ENCODE assay signal across 15 cellular contexts in the genomic region with DNA sequence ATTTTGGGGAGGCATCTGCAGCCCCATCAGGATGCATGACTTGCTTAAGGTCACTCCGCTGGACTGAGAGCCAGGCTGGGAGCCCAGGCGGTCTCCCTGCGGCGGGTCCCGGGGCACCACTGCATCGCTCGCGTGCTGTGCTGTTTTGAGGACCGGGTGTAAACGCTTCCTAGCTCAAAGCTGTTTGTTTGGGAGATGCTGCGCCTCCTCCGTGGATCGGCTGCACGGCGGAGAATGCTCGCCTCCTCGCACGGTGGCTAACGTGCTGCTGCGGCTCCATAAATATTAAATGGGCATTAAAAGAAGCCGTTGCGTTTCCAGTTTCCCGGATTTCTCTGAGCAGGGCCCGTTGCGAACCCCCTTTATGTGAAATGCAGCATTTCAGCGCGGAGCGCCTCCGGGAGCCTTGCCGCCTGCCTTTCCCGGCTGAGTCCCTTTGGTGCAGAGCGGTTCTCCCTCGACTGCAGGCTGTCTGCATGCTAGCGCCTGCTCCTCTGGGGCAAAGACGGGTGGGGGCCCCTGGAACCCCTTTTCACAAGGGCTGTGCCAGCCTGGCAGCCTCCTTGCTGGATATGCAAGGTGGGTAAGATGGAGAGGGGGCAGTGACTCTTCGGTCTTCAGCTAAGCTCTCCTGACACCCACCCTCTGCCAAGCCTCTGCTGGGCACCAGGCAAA. TPM values are rescaled to one million over a fixed set of nuclear protein-coding genes. Genes with fewer than 3 reads are reported as not detected.
DNase-seq lines count a peak whose midpoint lies in the region; ATAC-seq, FAIRE-seq and TF ChIP-seq lines count a peak whose summit lies in the region.
"Had no signal": no experiment of that assay in that cellular context is flagged by ENCODE, and none has a peak within 500 bp of the region (broad histone marks: within the 10 kb centered on the region; RNA-seq: fewer than 3 reads in every experiment).

No MANE protein-coding gene starts in this region.

- no peaks in the 10 kb centered on the region for H3K36me3 ChIP-seq in right atrium auricular region
- no peaks in the 10 kb centered on the region for H3K36me3 ChIP-seq in H1 (ENCODE audit: control insufficient read depth in 2 of 4, insufficient read depth in 4 of 4, low read length in 3 of 4)
- H3K36me3 ChIP-seq in lower lobe of right lung: no peaks in the 10 kb centered on the region
- H3K36me3 ChIP-seq in endodermal cell (ENCODE audit: control insufficient read depth, insufficient read depth, low read length): no peaks in the 10 kb centered on the region
- H3K36me3 ChIP-seq in HAP-1 (replicated peaks): no peaks in the 10 kb centered on the region

- H3K9me3 ChIP-seq in right atrium auricular region (no peaks in the 10 kb centered on the region), H1 (ENCODE audit: insufficient read depth in 2 of 2, low read depth in 1 of 2, low read length in 1 of 2) (no peaks in the 10 kb centered on the region), lower lobe of right lung (no peaks in the 10 kb centered on the region), endodermal cell (ENCODE audit: control insufficient read depth, low read length) (no peaks in the 10 kb centered on the region), HAP-1 (no peaks in the 10 kb centered on the region)

- H3K27ac ChIP-seq in right atrium auricular region (no peak overlapping the region), H1 (ENCODE audit: low read depth, low read length) (no peak overlapping the region), lower lobe of right lung (no peak overlapping the region), endodermal cell (ENCODE audit: low read depth, low read length) (no peak overlapping the region)

- H3K9me3 Mint-ChIP-seq in endodermal cell: no peaks in the 10 kb centered on the region
- H3K9me3 Mint-ChIP-seq: CD4-positive, alpha-beta T cell had no signal

- H2BK15ac ChIP-seq in H1 (ENCODE audit: low read length): no peak overlapping the region

- no peak for TF ChIP-seq CTCF in right atrium auricular region (IDR thresholded peaks at IDR 0.05)
- no peak for TF ChIP-seq CTCF in H1 (IDR thresholded peaks at IDR 0.05; ENCODE audit: control extremely low read depth in 1 of 3, insufficient read depth in 1 of 3, low read depth in 1 of 3, low read length in 3 of 3)
- no peak for TF ChIP-seq CTCF in lower lobe of right lung (IDR thresholded peaks at IDR 0.05)
- TF ChIP-seq CTCF in endodermal cell (conservative IDR thresholded peaks at IDR 0.05): no peak

- H3K4me3 ChIP-seq in right atrium auricular region (no peak overlapping the region), H1 (ENCODE audit: extremely low read depth in 1 of 4, insufficient read depth in 2 of 4, low read depth in 3 of 4, low read length in 4 of 4) (no peak overlapping the region), lower lobe of right lung (no peak overlapping the region), endodermal cell (ENCODE audit: low read length) (no peak overlapping the region), HAP-1 (no peak overlapping the region)

- H3K9ac ChIP-seq in H1 (replicated peaks in 1 of 4; ENCODE audit: extremely low read depth in 1 of 4, low read depth in 3 of 4, low read length in 3 of 4) (no peak overlapping the region), endodermal cell (ENCODE audit: extremely low read depth, low read length, poor library complexity, severe bottlenecking) (no peak overlapping the region)

- H2BK20ac ChIP-seq in H1 (ENCODE audit: low read length): no peak overlapping the region

- POLR2A ChIA-PET in H1 (lab: Charles Lee; ENCODE audit: partially characterized antibody): interaction anchor here (1.0 to 1.3 kb wide), 2 partner anchors 8 to 18 kb away, joined by 3 to 4 read pairs; no protein-coding TSS in a partner anchor

- H3K4me3 Mint-ChIP-seq in endodermal cell: no peak overlapping the region
- H3K4me3 Mint-ChIP-seq: B cell; CD4-positive, alpha-beta T cell had no signal

- H3K27me3 ChIP-seq in right atrium auricular region: no peaks in the 10 kb centered on the region
- no peaks in the 10 kb centered on the region for H3K27me3 ChIP-seq in H1 (replicated peaks in 1 of 4; ENCODE audit: control insufficient read depth in 3 of 4, extremely low read depth in 1 of 4, insufficient read depth in 3 of 4, low read length in 3 of 4)
- peaks cover 38% of the 10 kb centered on the region for H3K27me3 ChIP-seq in lower lobe of right lung (ENCODE audit: low read depth)
- peaks cover 5% of the 10 kb centered on the region for H3K27me3 ChIP-seq in endodermal cell (ENCODE audit: control insufficient read depth, insufficient read depth, low read length, poor library complexity, severe bottlenecking)
- H3K27me3 ChIP-seq in HAP-1 (ENCODE audit: low read depth): peaks cover 52% of the 10 kb centered on the region

- no peak overlapping the region for H3K18ac ChIP-seq in H1 (ENCODE audit: extremely low read depth, low read length)

- CTCF ChIA-PET in H1 (lab: Charles Lee; ENCODE audit: partially characterized antibody): interaction anchor here (0.6 to 2.0 kb wide), 6 partner anchors 10 to 113 kb away, joined by 3 to 8 read pairs (median 4); no protein-coding TSS in a partner anchor

- no peaks in the 10 kb centered on the region for H3K23me2 ChIP-seq in H1 (ENCODE audit: low read depth, low read length)

- no peak overlapping the region for H2BK120ac ChIP-seq in H1 (replicated peaks; ENCODE audit: low read depth, low read length)

- H4K91ac ChIP-seq in H1 (replicated peaks; ENCODE audit: insufficient read length, low read length): no peak overlapping the region

- no peak overlapping the region for H3K4ac ChIP-seq in H1 (replicated peaks; ENCODE audit: insufficient read length, low read depth, low read length)

- H3K36me3 Mint-ChIP-seq in endodermal cell (ENCODE audit: low read depth): no peaks in the 10 kb centered on the region

- no peak overlapping the region for H2BK5ac ChIP-seq in H1 (ENCODE audit: low read depth, low read length)

- H3K14ac ChIP-seq in H1 (ENCODE audit: insufficient read length): no peak overlapping the region

- peaks cover 7% of the 10 kb centered on the region for H3K4me1 Mint-ChIP-seq in endodermal cell
- H3K4me1 Mint-ChIP-seq: B cell had no signal

- no peak overlapping the region for H3K27ac Mint-ChIP-seq in endodermal cell
- H3K27ac Mint-ChIP-seq: B cell; CD4-positive, alpha-beta T cell had no signal

- no peak overlapping the region for H3K56ac ChIP-seq in H1 (replicated peaks; ENCODE audit: insufficient read length, low read depth, low read length)

- H2AFZ ChIP-seq in H1 (ENCODE audit: low read length): no peak overlapping the region

- TF ChIP-seq POLR2A in H1 (IDR thresholded peaks at IDR 0.05; ENCODE audit: control extremely low read depth in 1 of 2, low read depth in 2 of 2, low read length in 2 of 2): no peak

- in situ Hi-C loops in HAP-1 (cut with MboI; ENCODE audit: low sequenced_read_pairs): no loop called here

- no peaks in the 10 kb centered on the region for H3K79me2 ChIP-seq in H1 (ENCODE audit: control insufficient read depth in 1 of 2, insufficient read depth in 2 of 2, low read length in 2 of 2)

- H2BK12ac ChIP-seq in H1 (ENCODE audit: low read depth, low read length): no peak overlapping the region

- no peak overlapping the region for H4K5ac ChIP-seq in H1 (ENCODE audit: insufficient read length, low read depth, low read length)

- peak; percentile 12 for DNase-seq in left ventricle myocardium superior
- no peak for DNase-seq in right atrium auricular region (ENCODE audit: low spot score)
- no peak for DNase-seq in H1 (ENCODE audit: low read depth in 1 of 2, low spot score in 2 of 2)
- peak; percentile 40 for DNase-seq in lower lobe of right lung
- DNase-seq in endodermal cell: no peak
- DNase-seq in activated CD8-positive, alpha-beta memory T cell treated with anti-CD3 and anti-CD28 coated beads for 24 hours: no peak
- DNase-seq in HAP-1 (ENCODE audit: low spot score in 2 of 2): no peak
- DNase-seq: C1 segment of cervical spinal cord; Calu3; CD4-positive, alpha-beta T cell; DMS 273 treated with DMSO at 0.1 percent for 48 hours had no signal

- H2AK5ac ChIP-seq in H1 (ENCODE audit: low read depth, low read length): no peak overlapping the region

- no peak for ATAC-seq in left ventricle myocardium superior
- no peak for ATAC-seq in lower lobe of right lung

- peak overlapping the region; percentile 0; the same call in 1 of the 2 replicates for H4K8ac ChIP-seq in H1 (ENCODE audit: extremely low read depth, insufficient read depth, low read length)

- intact Hi-C loops in left ventricle myocardium superior (cut with micrococcal nuclease): no loop called here
- intact Hi-C loops in lower lobe of right lung (cut with DNase I): no loop called here

- H3K27me3 Mint-ChIP-seq in endodermal cell (ENCODE audit: insufficient read depth): peaks cover 4% of the 10 kb centered on the region

- H4K20me1 ChIP-seq in H1 (replicated peaks in 1 of 2; ENCODE audit: control insufficient read depth in 1 of 2, insufficient read depth in 2 of 2, low read length in 2 of 2): peaks cover 0 to 2% of the 10 kb centered on the region in 2 experiments

- no peak for TF ChIP-seq RAD21 in H1 (IDR thresholded peaks at IDR 0.05 in 1 of 2, conservative IDR thresholded peaks at IDR 0.05 in 1 of 2; ENCODE audit: low read depth in 2 of 2, low read length in 2 of 2)

- no peaks in the 10 kb centered on the region for H3K4me1 ChIP-seq in right atrium auricular region
- no peaks in the 10 kb centered on the region; a peak in 1 of 7 replicates for H3K4me1 ChIP-seq in H1 (replicated peaks in 1 of 4; ENCODE audit: control insufficient read depth in 3 of 4, insufficient read depth in 4 of 4, low read length in 3 of 4)
- H3K4me1 ChIP-seq in lower lobe of right lung: no peaks in the 10 kb centered on the region
- no peaks in the 10 kb centered on the region for H3K4me1 ChIP-seq in endodermal cell (ENCODE audit: control insufficient read depth, insufficient read depth, low read length)
- no peaks in the 10 kb centered on the region for H3K4me1 ChIP-seq in HAP-1

- H3K4me2 ChIP-seq in H1 (ENCODE audit: insufficient read depth in 1 of 2, low read depth in 2 of 2, low read length in 2 of 2): no peak overlapping the region

- FAIRE-seq in H1 (lab: Jason Lieb, UNC): no peak
- FAIRE-seq: A204.1, H54 had no signal

- 93% methylated on average over 36 of the region's 36 CpGs; no CpG with 5 or more reads in 1 of the 2 experiments for WGBS in H1 (ENCODE audit: extremely low coverage in 1 of 2, insufficient coverage in 1 of 2, insufficient read length in 1 of 2, insufficient replicate concordance in 2 of 2, low coverage in 1 of 2, low lambda C conversion rate in 2 of 2, missing lambda C conversion rate in 1 of 2), 2 experiments
- WGBS in endodermal cell (ENCODE audit: insufficient coverage in 1 of 2, insufficient read length in 1 of 2), 2 experiments: 92 to 95% methylated on average over 24 to 36 of the region's 36 CpGs

- no peak overlapping the region for H3K23ac ChIP-seq in H1 (ENCODE audit: insufficient read length)

- no peaks in the 10 kb centered on the region for H3K79me1 ChIP-seq in H1 (ENCODE audit: low read depth, low read length)

- no peak for TF ChIP-seq EP300 in H1 (IDR thresholded peaks at IDR 0.05; ENCODE audit: borderline replicate concordance in 1 of 2, low read depth in 2 of 2, low read length in 2 of 2)

RNA-seq across cellular contexts. Expression of a gene that starts 9.3 kb away (rescaled TPM):
- total RNA-seq in left ventricle myocardium superior: not detected
- total RNA-seq in right atrium auricular region: not detected
- 0.37 TPM in 1 of 2 replicates, not detected in the other for total RNA-seq in H1 (2021; fragmentation: NEBNext Ultra II Directional; extraction: Animal tissue kit (Norgen Biotek cat#: 25700))
- 0.13 and 0.29 TPM in 2 replicates for polyA plus RNA-seq in H1 (2011; rRNA removed)
- 0.14 TPM for polyA plus RNA-seq in H1 (2011; cell fraction: cytosol; rRNA removed)
- 0.36 TPM for polyA plus RNA-seq in H1 (2011; cell fraction: nucleus; rRNA removed)
- polyA plus RNA-seq in H1 (2012, experiment 1 of 2): 0.23 to 0.39 TPM (median 0.34 TPM) in 4 replicates
- polyA plus RNA-seq in H1 (2012, experiment 2 of 2): not detected
- 0.08 TPM for polyA plus RNA-seq in H1 (2013, experiment 1 of 2)
- polyA plus RNA-seq in H1 (2013, experiment 2 of 2): 0.07 TPM
- polyA minus RNA-seq in H1 (2011; rRNA and poly(A)+ RNA removed): 0.20 TPM in 1 of 2 replicates, not detected in the other
- polyA minus RNA-seq in H1 (2011; cell fraction: cytosol; rRNA and poly(A)+ RNA removed): not detected
- polyA minus RNA-seq in H1 (2011; cell fraction: nucleus; rRNA and poly(A)+ RNA removed): 0.40 TPM
- total RNA-seq in lower lobe of right lung: not detected
- under 1 TPM; 0.11 to 0.59 TPM for total RNA-seq in endodermal cell
- polyA plus RNA-seq in endodermal cell (2013, experiment 1 of 2): 0.75 TPM
- polyA plus RNA-seq in endodermal cell (2013, experiment 2 of 2): 0.70 TPM
- total RNA-seq: B cell; Calu3; CD4-positive, alpha-beta T cell; Daoy had no signal

Comparison
In these comparisons a context has a peak if more than half of its experiments do, and no peak if none do; other contexts are left out.
1. DNase-seq: peak in left ventricle myocardium superior (single experiment) and lower lobe of right lung (single experiment); none in right atrium auricular region (single experiment), H1 (0 of 2), endodermal cell (single experiment), activated CD8-positive, alpha-beta memory T cell treated with anti-CD3 and anti-CD28 coated beads for 24 hours (single experiment) and HAP-1 (0 of 2).